27 cellular contexts compared by ENCODE assay signal in genomic region chr1:185896863-185897262, GRCh38.
DNase-seq lines count a peak whose midpoint lies in the region; ATAC-seq and TF ChIP-seq lines count a peak whose summit lies in the region.
"Had no signal": no experiment of that assay in that cellular context is flagged by ENCODE, and none has a peak within 500 bp of the region (broad histone marks: within the 10 kb centered on the region; RNA-seq: fewer than 3 reads in every experiment).

No MANE protein-coding gene starts in this region.

- peaks cover 24% of the 10 kb centered on the region for H3K4me1 Mint-ChIP-seq in HFFc6 (ENCODE audit: low read depth)
- H3K4me1 Mint-ChIP-seq: activated CD4-positive, alpha-beta T cell treated with anti-CD3 and anti-CD28 coated beads, Interleukin-2, amount 10 ng/mL, durations not matched to agents 7 days and 5 days; activated CD8-positive, alpha-beta memory T cell treated with anti-CD3 and anti-CD28 coated beads, Interleukin-2, amount 10 ng/mL, durations not matched to agents 7 days and 5 days; CD4-positive, CD25-positive, alpha-beta regulatory T cell; naive thymus-derived CD4-positive, alpha-beta T cell; stimulated activated naive CD8-positive, alpha-beta T cell treated with anti-CD3 and anti-CD28 coated beads, Interleukin-15, amount 100 ng/mL, for 72 hours had no signal

- H3K4me3 ChIP-seq in astrocyte of the spinal cord (ENCODE audit: low read depth, low read length): no peak overlapping the region
- no peak overlapping the region for H3K4me3 ChIP-seq in fibroblast of the aortic adventitia (ENCODE audit: low read depth, low read length)
- H3K4me3 ChIP-seq: GM12878, tibial nerve had no signal

- in situ Hi-C loops in astrocyte of the spinal cord (cut with HindIII; ENCODE audit: low sequenced_read_pairs): no loop called here

- H3K9me3 Mint-ChIP-seq in HFFc6: peaks cover 2% of the 10 kb centered on the region
- H3K9me3 Mint-ChIP-seq: activated CD4-positive, alpha-beta T cell treated with anti-CD3 and anti-CD28 coated beads, Interleukin-2, amount 10 ng/mL, durations not matched to agents 7 days and 5 days; activated T-helper 1 cell treated with anti-CD3 and anti-CD28 coated beads, Interleukin-12 subunit alpha, Interleukin-12 subunit beta, Interleukin-2, Interleukin-4 antibody, amounts not matched to agents 30 ng/mL and 10 ng/mL and 1 ng/mL, durations not matched to agents 14 hours and 24 hours and 36 hours had no signal

- no peak for ATAC-seq in left cardiac atrium
- ATAC-seq: activated CD8-positive, alpha-beta memory T cell treated with anti-CD3 and anti-CD28 coated beads, Interleukin-2, amount 10 ng/mL, durations not matched to agents 7 days and 5 days; esophagus mucosa; GM12878; naive thymus-derived CD4-positive, alpha-beta T cell; Right ventricle myocardium inferior; stimulated activated naive CD8-positive, alpha-beta T cell treated with anti-CD3 and anti-CD28 coated beads, Interleukin-15, amount 100 ng/mL, for 72 hours had no signal

- TF ChIP-seq CTCF in HFFc6 (IDR thresholded peaks at IDR 0.05) (no peak), astrocyte of the spinal cord (IDR thresholded peaks at IDR 0.05; ENCODE audit: low read depth, low read length) (no peak), fibroblast of the aortic adventitia (IDR thresholded peaks at IDR 0.05; ENCODE audit: insufficient read depth, low read length) (no peak)

- H3K27ac Mint-ChIP-seq in HFFc6: peak overlapping the region; percentile 7; the same call in 1 of the 2 replicates
- H3K27ac Mint-ChIP-seq: activated CD4-positive, alpha-beta T cell treated with anti-CD3 and anti-CD28 coated beads, Interleukin-2, amount 10 ng/mL, durations not matched to agents 7 days and 5 days; activated CD8-positive, alpha-beta memory T cell treated with anti-CD3 and anti-CD28 coated beads, Interleukin-2, amount 10 ng/mL, durations not matched to agents 7 days and 5 days; activated naive CD4-positive, alpha-beta T cell treated with anti-CD3 and anti-CD28 coated beads for 36 hours; activated T-helper 1 cell treated with anti-CD3 and anti-CD28 coated beads, Interleukin-12 subunit alpha, Interleukin-12 subunit beta, Interleukin-2, Interleukin-4 antibody, amounts not matched to agents 30 ng/mL and 10 ng/mL and 1 ng/mL, durations not matched to agents 14 hours and 24 hours and 36 hours; CD4-positive, CD25-positive, alpha-beta regulatory T cell; naive thymus-derived CD4-positive, alpha-beta T cell had no signal

- no peaks in the 10 kb centered on the region for H3K27me3 Mint-ChIP-seq in HFFc6 (ENCODE audit: insufficient read depth)
- H3K27me3 Mint-ChIP-seq: CD4-positive, CD25-positive, alpha-beta regulatory T cell had no signal

- DNase-seq in HFFc6 (no peak), astrocyte of the spinal cord (ENCODE audit: low read depth, low spot score) (peak; percentile 19), fibroblast of the aortic adventitia (ENCODE audit: low read depth) (peak; percentile 48), NOMO-1 treated with DMSO at 0.1 percent for 48 hours (lab: John Stamatoyannopoulos, UW; ENCODE audit: unreplicated experiment) (no peak), left cardiac atrium (no peak), NCI-H526 (lab: John Stamatoyannopoulos, UW) (no peak), cerebellum (ENCODE audit: low spot score) (no peak)
- DNase-seq: activated CD4-positive, alpha-beta T cell treated with anti-CD3 and anti-CD28 coated beads, Interleukin-2, amount 10 ng/mL, durations not matched to agents 7 days and 5 days; activated CD8-positive, alpha-beta memory T cell treated with anti-CD3 and anti-CD28 coated beads, Interleukin-2, amount 10 ng/mL, durations not matched to agents 7 days and 5 days; activated naive CD4-positive, alpha-beta T cell treated with anti-CD3 and anti-CD28 coated beads for 36 hours; amniotic stem cell; CD4-positive, CD25-positive, alpha-beta regulatory T cell; cortex of kidney; DND-41; midbrain; naive thymus-derived CD4-positive, alpha-beta T cell; NCI-H1417 treated with DMSO at 0.1 percent for 48 hours; NCI-H2081 treated with DMSO at 0.1 percent for 48 hours; NCI-H446; occipital lobe; stimulated activated CD8-positive, alpha-beta memory T cell treated with anti-CD3 and anti-CD28 coated beads, Interleukin-4, amount 100 ng/mL, for 48 hours; stimulated activated naive CD8-positive, alpha-beta T cell treated with anti-CD3 and anti-CD28 coated beads, Interleukin-15, amount 100 ng/mL, for 72 hours had no signal

- intact Hi-C loops in left cardiac atrium (cut with DNase I): no loop called here

- H3K4me3 Mint-ChIP-seq in HFFc6: no peak overlapping the region
- H3K4me3 Mint-ChIP-seq: activated CD4-positive, alpha-beta T cell treated with anti-CD3 and anti-CD28 coated beads, Interleukin-2, amount 10 ng/mL, durations not matched to agents 7 days and 5 days; activated CD8-positive, alpha-beta memory T cell treated with anti-CD3 and anti-CD28 coated beads, Interleukin-2, amount 10 ng/mL, durations not matched to agents 7 days and 5 days; activated naive CD4-positive, alpha-beta T cell treated with anti-CD3 and anti-CD28 coated beads for 36 hours; activated T-helper 1 cell treated with anti-CD3 and anti-CD28 coated beads, Interleukin-12 subunit alpha, Interleukin-12 subunit beta, Interleukin-2, Interleukin-4 antibody, amounts not matched to agents 30 ng/mL and 10 ng/mL and 1 ng/mL, durations not matched to agents 14 hours and 24 hours and 36 hours; CD4-positive, CD25-positive, alpha-beta regulatory T cell; naive thymus-derived CD4-positive, alpha-beta T cell; stimulated activated naive CD8-positive, alpha-beta T cell treated with anti-CD3 and anti-CD28 coated beads, Interleukin-15, amount 100 ng/mL, for 72 hours had no signal

- no peaks in the 10 kb centered on the region for H3K36me3 Mint-ChIP-seq in HFFc6 (ENCODE audit: low read depth)
- H3K36me3 Mint-ChIP-seq: activated CD8-positive, alpha-beta memory T cell treated with anti-CD3 and anti-CD28 coated beads, Interleukin-2, amount 10 ng/mL, durations not matched to agents 7 days and 5 days; CD4-positive, CD25-positive, alpha-beta regulatory T cell; naive thymus-derived CD4-positive, alpha-beta T cell had no signal

Comparison
In these comparisons a context has a peak if more than half of its experiments do, and no peak if none do; other contexts are left out.
1. DNase-seq: peak in astrocyte of the spinal cord (single experiment) and fibroblast of the aortic adventitia (single experiment); none in HFFc6 (single experiment), NOMO-1 treated with DMSO at 0.1 percent for 48 hours (single experiment), left cardiac atrium (single experiment), NCI-H526 (0 of 2) and cerebellum (single experiment).